ENCODE assay signal across 16 cellular contexts in genomic region chr18:28963481-28963880, GRCh38.
"Had no signal": no experiment of that assay in that cellular context is flagged by ENCODE, and none has a peak within 500 bp of the region (broad histone marks: within the 10 kb centered on the region; RNA-seq: fewer than 3 reads in every experiment).

No MANE protein-coding gene starts in this region.

- H3K9me3 ChIP-seq: esophagus squamous epithelium, prostate gland, right lobe of liver, testis had no signal

- H3K36me3 ChIP-seq: esophagus squamous epithelium, prostate gland, right lobe of liver had no signal

- DNase-seq: activated CD4-positive, alpha-beta memory T cell treated with anti-CD3 and anti-CD28 coated beads for 36 hours; activated gamma-delta T cell treated with Interleukin-2 at 50 U/mL for 16 hours; activated naive CD8-positive, alpha-beta T cell treated with anti-CD3 and anti-CD28 coated beads for 36 hours; activated T-cell treated with anti-CD3 and anti-CD28 coated beads, Interleukin-2, amount 50 U/mL, for 48 hours; anterior cingulate cortex; esophagus squamous epithelium; hippocampal formation; kidney glomerular epithelial cell; mesendoderm; occipital lobe; right lobe of liver; stimulated activated CD4-positive, alpha-beta T cell treated with anti-CD3 and anti-CD28 coated beads, Interleukin-12 subunit alpha, Interleukin-12 subunit beta, amount 100 ng/mL, for 4 hours; stimulated activated naive CD4-positive, alpha-beta T cell; T-helper 9 cell; testis had no signal

- H3K4me1 ChIP-seq: esophagus squamous epithelium, prostate gland, right lobe of liver, testis had no signal

- H3K4me3 ChIP-seq: esophagus squamous epithelium, prostate gland, right lobe of liver, testis had no signal

- H3K27ac ChIP-seq: esophagus squamous epithelium, prostate gland, right lobe of liver, testis had no signal

- H3K27me3 ChIP-seq: esophagus squamous epithelium, right lobe of liver, testis had no signal
